In the genomic region with DNA sequence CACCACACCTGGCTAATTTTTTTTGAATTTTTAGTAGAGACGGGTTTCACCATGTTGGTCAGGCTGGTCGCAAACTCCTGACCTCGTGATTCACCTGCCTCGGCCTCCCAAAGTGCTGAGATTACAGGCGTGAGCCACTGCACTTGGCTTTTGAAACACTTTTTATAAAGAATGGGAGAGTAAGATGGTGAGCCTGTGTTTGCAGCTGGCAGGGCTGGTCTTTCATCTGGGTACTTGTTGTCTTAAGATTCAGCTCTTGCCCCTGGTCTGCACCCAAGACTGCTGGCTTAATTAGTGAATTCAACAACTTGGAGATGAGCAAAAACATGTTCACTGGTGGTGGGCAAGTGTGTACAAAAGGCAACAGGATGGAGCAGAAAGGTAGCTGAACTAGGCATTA, we compare ENCODE assay signal across 23 cellular contexts. TPM values are rescaled to one million over a fixed set of nuclear protein-coding genes. Genes with fewer than 3 reads are reported as not detected.
DNase-seq lines count a peak whose midpoint lies in the region; ATAC-seq and TF ChIP-seq lines count a peak whose summit lies in the region.
"Had no signal": no experiment of that assay in that cellular context is flagged by ENCODE, and none has a peak within 500 bp of the region (broad histone marks: within the 10 kb centered on the region; RNA-seq: fewer than 3 reads in every experiment).

No MANE protein-coding gene starts in this region.

- intact Hi-C loops in CD4-positive, alpha-beta T cell (cut with DNase I, micrococcal nuclease), result no loop called here
- intact Hi-C loops in prostate gland (cut with DNase I), result no loop called here

- TF ChIP-seq EP300 in upper lobe of left lung (IDR thresholded peaks at IDR 0.05), result no peak

- H3K27ac Mint-ChIP-seq in CD4-positive, alpha-beta T cell, result no peak overlapping the region
- no peak overlapping the region for H3K27ac Mint-ChIP-seq in activated T-helper 17 cell treated with anti-CD3 and anti-CD28 coated beads, Interleukin-2, amount 50 U/mL, for 72 hours
- H3K27ac Mint-ChIP-seq: B cell, CD14-positive monocyte, HFFc6 had no signal

- H3K4me1 ChIP-seq in muscle layer of duodenum (ENCODE audit: control insufficient read depth in 1 of 2, insufficient read depth in 2 of 2, low read length in 2 of 2), result peaks cover 0 to 48% of the 10 kb centered on the region in 2 donors
- H3K4me1 ChIP-seq in stomach smooth muscle (ENCODE audit: control insufficient read depth, insufficient read depth, low read length), result peaks cover 66% of the 10 kb centered on the region
- no peaks in the 10 kb centered on the region for H3K4me1 ChIP-seq in prostate gland (replicated peaks)
- peaks cover 22 to 36% (median 30%) of the 10 kb centered on the region in 4 donors for H3K4me1 ChIP-seq in upper lobe of left lung

- no peak overlapping the region for H3K4me3 ChIP-seq in muscle layer of duodenum (ENCODE audit: low read depth in 1 of 2, low read length in 2 of 2)
- no peak overlapping the region for H3K4me3 ChIP-seq in stomach smooth muscle (ENCODE audit: low read length in 2 of 2)
- no peak overlapping the region for H3K4me3 ChIP-seq in prostate gland
- H3K4me3 ChIP-seq in upper lobe of left lung, result no peak overlapping the region
- H3K4me3 ChIP-seq: Peyer's patch, SJSA1 had no signal

- no peaks in the 10 kb centered on the region for H3K36me3 Mint-ChIP-seq in CD4-positive, alpha-beta T cell (ENCODE audit: low read depth)
- no peaks in the 10 kb centered on the region for H3K36me3 Mint-ChIP-seq in activated T-helper 17 cell treated with anti-CD3 and anti-CD28 coated beads, Interleukin-2, amount 50 U/mL, for 72 hours (ENCODE audit: low read depth)

- TF ChIP-seq POLR2A in prostate gland (IDR thresholded peaks at IDR 0.05) (no peak), upper lobe of left lung (IDR thresholded peaks at IDR 0.05) (no peak)

- H3K9ac ChIP-seq in stomach smooth muscle (ENCODE audit: low read length in 2 of 2), result no peak overlapping the region

- CTCF ChIA-PET in CD4-positive, alpha-beta T cell (lab: Charles Lee), result interaction anchor here (1.8 kb wide), 1 partner anchor 45 kb away, joined by 5 read pairs; no protein-coding TSS in a partner anchor

- H3K9me3 ChIP-seq in CD4-positive, alpha-beta T cell (ENCODE audit: control insufficient read depth, low read length), result no peaks in the 10 kb centered on the region
- no peaks in the 10 kb centered on the region for H3K9me3 ChIP-seq in muscle layer of duodenum (ENCODE audit: control insufficient read depth in 1 of 2, low read length in 2 of 2)
- peaks cover 0 to 4% of the 10 kb centered on the region in 2 donors for H3K9me3 ChIP-seq in stomach smooth muscle (ENCODE audit: control insufficient read depth in 2 of 2, low read length in 2 of 2)
- no peaks in the 10 kb centered on the region for H3K9me3 ChIP-seq in prostate gland
- no peaks in the 10 kb centered on the region for H3K9me3 ChIP-seq in upper lobe of left lung
- H3K9me3 ChIP-seq: Peyer's patch had no signal

- TF ChIP-seq CTCF in CD4-positive, alpha-beta T cell (IDR thresholded peaks at IDR 0.05), result no peak
- no peak for TF ChIP-seq CTCF in prostate gland (IDR thresholded peaks at IDR 0.05)
- TF ChIP-seq CTCF in upper lobe of left lung (IDR thresholded peaks at IDR 0.05), result no peak

- H3K27me3 Mint-ChIP-seq in CD4-positive, alpha-beta T cell, result peaks cover 36% of the 10 kb centered on the region
- H3K27me3 Mint-ChIP-seq in activated T-helper 17 cell treated with anti-CD3 and anti-CD28 coated beads, Interleukin-2, amount 50 U/mL, for 72 hours, result no peaks in the 10 kb centered on the region

- POLR2A ChIA-PET in CD4-positive, alpha-beta T cell (lab: Charles Lee), result interaction anchor here (0.7 kb wide), 1 partner anchor 10 kb away, joined by 4 read pairs; no protein-coding TSS in a partner anchor

- H3K27ac ChIP-seq in CD4-positive, alpha-beta T cell (ENCODE audit: low read depth, low read length), result no peak overlapping the region
- H3K27ac ChIP-seq in muscle layer of duodenum (ENCODE audit: low read length) (peak overlapping the region; percentile 48), stomach smooth muscle (ENCODE audit: low read length) (peak overlapping the region; percentile 88), prostate gland (no peak overlapping the region), upper lobe of left lung (no peak overlapping the region)
- H3K27ac ChIP-seq: SJSA1 had no signal

- H3K27me3 ChIP-seq in CD4-positive, alpha-beta T cell (ENCODE audit: control insufficient read depth, insufficient read depth, low read length), result no peaks in the 10 kb centered on the region
- H3K27me3 ChIP-seq in muscle layer of duodenum (ENCODE audit: low read depth, low read length) (no peaks in the 10 kb centered on the region), stomach smooth muscle (ENCODE audit: control insufficient read depth in 1 of 2, insufficient read depth in 2 of 2, low read length in 2 of 2) (no peaks in the 10 kb centered on the region), prostate gland (replicated peaks; ENCODE audit: insufficient read depth) (no peaks in the 10 kb centered on the region), upper lobe of left lung (peaks cover 0 to 27% (median 6%) of the 10 kb centered on the region in 4 donors)

- H3K4me3 Mint-ChIP-seq in CD4-positive, alpha-beta T cell, result peak overlapping the region; percentile 49
- peak overlapping the region; percentile 74 for H3K4me3 Mint-ChIP-seq in activated T-helper 17 cell treated with anti-CD3 and anti-CD28 coated beads, Interleukin-2, amount 50 U/mL, for 72 hours
- H3K4me3 Mint-ChIP-seq: B cell, HFFc6 had no signal

- no peak for ATAC-seq in CD4-positive, alpha-beta T cell (ENCODE audit: poor library complexity)
- ATAC-seq in activated T-helper 17 cell treated with anti-CD3 and anti-CD28 coated beads, Interleukin-2, amount 50 U/mL, for 72 hours (replicated peaks), result no peak
- ATAC-seq in HG03280 (IDR thresholded peaks at IDR 0.05; ENCODE audit: unreplicated experiment) (no peak), upper lobe of left lung (ENCODE audit: low FRiP score in 2 of 2) (no peak)

- WGBS in prostate gland, result 87% methylated on average over 5 of the region's 5 CpGs
- WGBS in upper lobe of left lung, 2 donors, result 90 to 94% methylated on average over 5 of the region's 5 CpGs

- DNase-seq in CD4-positive, alpha-beta T cell, result no peak
- DNase-seq in prostate gland (ENCODE audit: low spot score), result no peak
- no peak for DNase-seq in upper lobe of left lung
- DNase-seq: COR-L47; DMS79; H7; HFFc6; Karpas-422; MV-4-11; NCI-H1105 treated with DMSO at 0.1 percent for 48 hours; NCI-H2029 treated with DMSO at 0.1 percent for 48 hours; NCI-H226; NCI-H510A treated with DMSO at 0.1 percent for 48 hours; NCI-H774; NK-92 treated with Interleukin-12 subunit alpha and Interleukin-12 subunit beta, amount 100 ng/mL, for 24 hours; Peyer's patch had no signal

- H3K4me1 Mint-ChIP-seq in CD4-positive, alpha-beta T cell (ENCODE audit: low read depth), result peaks cover 43% of the 10 kb centered on the region
- H3K4me1 Mint-ChIP-seq in activated T-helper 17 cell treated with anti-CD3 and anti-CD28 coated beads, Interleukin-2, amount 50 U/mL, for 72 hours, result peaks cover 54% of the 10 kb centered on the region

- no peaks in the 10 kb centered on the region for H3K9me3 Mint-ChIP-seq in CD4-positive, alpha-beta T cell
- no peaks in the 10 kb centered on the region for H3K9me3 Mint-ChIP-seq in activated T-helper 17 cell treated with anti-CD3 and anti-CD28 coated beads, Interleukin-2, amount 50 U/mL, for 72 hours
- H3K9me3 Mint-ChIP-seq: HFFc6 had no signal

- H3K36me3 ChIP-seq in muscle layer of duodenum (ENCODE audit: control insufficient read depth in 1 of 2, insufficient read depth in 2 of 2, low read length in 2 of 2) (no peaks in the 10 kb centered on the region), stomach smooth muscle (ENCODE audit: control insufficient read depth in 2 of 2, insufficient read depth in 2 of 2, low read length in 2 of 2) (no peaks in the 10 kb centered on the region), prostate gland (no peaks in the 10 kb centered on the region), upper lobe of left lung (no peaks in the 10 kb centered on the region)
- H3K36me3 ChIP-seq: Peyer's patch, SJSA1 had no signal

RNA-seq across cellular contexts. Expression of a gene that starts 4.0 kb away (rescaled TPM):
- 10 to 100 TPM; 23.0 to 25.3 TPM for total RNA-seq in CD4-positive, alpha-beta T cell
- total RNA-seq in activated T-helper 17 cell treated with anti-CD3 and anti-CD28 coated beads, Interleukin-2, amount 50 U/mL, for 72 hours, result 1 to 10 TPM; 3.3 to 3.9 TPM
- total RNA-seq in prostate gland, result 1 to 10 TPM; 4.1 to 6.6 TPM
- 10 to 100 TPM in 4 of 6 donors, 1 to 10 TPM in 2; 8.2 to 48.6 (median 17.5) TPM for total RNA-seq in upper lobe of left lung

Comparison
In these comparisons a context has a peak if more than half of its experiments do, and no peak if none do; other contexts are left out.
1. H3K27ac ChIP-seq: peak in muscle layer of duodenum (single experiment) and stomach smooth muscle (single experiment); none in CD4-positive, alpha-beta T cell (single experiment), prostate gland (0 of 2) and upper lobe of left lung (0 of 4).